In genomic region chr16:57244463-57244766, GRCh38 we compare ENCODE assay signal across 8 cellular contexts. TPM values are rescaled to one million over a fixed set of nuclear protein-coding genes. Genes with fewer than 3 reads are reported as not detected.
DNase-seq lines count a peak whose midpoint lies in the region; ATAC-seq and TF ChIP-seq lines count a peak whose summit lies in the region.

No MANE protein-coding gene starts in this region.

- H3K4me1 Mint-ChIP-seq in stimulated activated naive CD8-positive, alpha-beta T cell treated with anti-CD3 and anti-CD28 coated beads, Interleukin-15, Interleukin-2, amounts not matched to agents 100 ng/mL and 50 ng/mL, for 24 hours (ENCODE audit: low read depth): peaks cover 25% of the 10 kb centered on the region

- no peaks in the 10 kb centered on the region for H4K20me1 ChIP-seq in OCI-LY3 (ENCODE audit: insufficient read depth, low read length)

- H3K9me3 ChIP-seq in OCI-LY3 (ENCODE audit: insufficient read depth, low read length) (no peaks in the 10 kb centered on the region), esophagus squamous epithelium (no peaks in the 10 kb centered on the region)

- intact Hi-C loops in esophagus squamous epithelium (cut with DNase I): no loop called here

- 6 to 7% methylated on average over 9 of the region's 9 CpGs for WGBS in esophagus squamous epithelium, 2 donors

- no peak for TF ChIP-seq POLR2A in esophagus squamous epithelium (IDR thresholded peaks at IDR 0.05)

- peak overlapping the region; percentile 91 for H2AFZ ChIP-seq in OCI-LY3 (ENCODE audit: low read depth, low read length)

- H3K27me3 Mint-ChIP-seq in stimulated activated naive CD8-positive, alpha-beta T cell treated with anti-CD3 and anti-CD28 coated beads, Interleukin-15, Interleukin-2, amounts not matched to agents 100 ng/mL and 50 ng/mL, for 24 hours: no peaks in the 10 kb centered on the region

- H3K4me3 ChIP-seq in OCI-LY3 (ENCODE audit: low read length): peak overlapping the region; percentile 80
- peak overlapping the region; percentile 65 to 89 (median 80) for H3K4me3 ChIP-seq in esophagus squamous epithelium
- H3K4me3 ChIP-seq in rectal smooth muscle tissue (ENCODE audit: low read length): peak overlapping the region; percentile 51

- H3K27me3 ChIP-seq in OCI-LY3 (ENCODE audit: low read depth, low read length) (no peaks in the 10 kb centered on the region), esophagus squamous epithelium (no peaks in the 10 kb centered on the region), rectal smooth muscle tissue (ENCODE audit: control insufficient read depth, insufficient read depth, low read length) (no peaks in the 10 kb centered on the region)

- H3K27ac ChIP-seq in OCI-LY3 (ENCODE audit: low read length) (no peak overlapping the region), esophagus squamous epithelium (peak overlapping the region; percentile 87 to 98 (median 94)), rectal smooth muscle tissue (ENCODE audit: low read depth, low read length) (peak overlapping the region; percentile 57)

- no peaks in the 10 kb centered on the region for H3K9me3 Mint-ChIP-seq in stimulated activated naive CD8-positive, alpha-beta T cell treated with anti-CD3 and anti-CD28 coated beads, Interleukin-15, Interleukin-2, amounts not matched to agents 100 ng/mL and 50 ng/mL, for 24 hours

- TF ChIP-seq CTCF in OCI-LY3 (IDR thresholded peaks at IDR 0.05; ENCODE audit: low read depth, low read length) (no peak), esophagus squamous epithelium (IDR thresholded peaks at IDR 0.05) (no peak)

- H3K4me1 ChIP-seq in OCI-LY3 (ENCODE audit: low read length) (peaks cover 24% of the 10 kb centered on the region), esophagus squamous epithelium (peaks cover 7 to 26% (median 8%) of the 10 kb centered on the region in 3 donors), rectal smooth muscle tissue (ENCODE audit: control insufficient read depth, insufficient read depth, low read length) (peaks cover 4% of the 10 kb centered on the region)

- peak overlapping the region; percentile 94 for H3K27ac Mint-ChIP-seq in stimulated activated naive CD8-positive, alpha-beta T cell treated with anti-CD3 and anti-CD28 coated beads, Interleukin-15, Interleukin-2, amounts not matched to agents 100 ng/mL and 50 ng/mL, for 24 hours

- H3K79me2 ChIP-seq in OCI-LY3 (ENCODE audit: low read length): no peaks in the 10 kb centered on the region

- peak overlapping the region; percentile 91 for H3K4me2 ChIP-seq in OCI-LY3 (ENCODE audit: low read length)

- H3K36me3 Mint-ChIP-seq in stimulated activated naive CD8-positive, alpha-beta T cell treated with anti-CD3 and anti-CD28 coated beads, Interleukin-15, Interleukin-2, amounts not matched to agents 100 ng/mL and 50 ng/mL, for 24 hours (ENCODE audit: low read depth): peaks cover 35% of the 10 kb centered on the region

- peak overlapping the region; percentile 91 for H3K4me3 Mint-ChIP-seq in stimulated activated naive CD8-positive, alpha-beta T cell treated with anti-CD3 and anti-CD28 coated beads, Interleukin-15, Interleukin-2, amounts not matched to agents 100 ng/mL and 50 ng/mL, for 24 hours

- no peak for DNase-seq in stimulated activated naive CD8-positive, alpha-beta T cell treated with anti-CD3 and anti-CD28 coated beads, Interleukin-15, Interleukin-2, amounts not matched to agents 100 U/mL and 50 U/mL, for 24 hours
- DNase-seq in esophagus squamous epithelium (lab: John Stamatoyannopoulos, UW): no peak
- DNase-seq in DMS 273 treated with DMSO at 0.1 percent for 48 hours (lab: John Stamatoyannopoulos, UW): no peak
- DNase-seq in NCI-H1417 (lab: John Stamatoyannopoulos, UW): no peak
- DNase-seq in activated CD8-positive, alpha-beta memory T cell treated with anti-CD3 and anti-CD28 coated beads for 24 hours: no peak

- H3K9ac ChIP-seq in OCI-LY3 (ENCODE audit: low read length): peak overlapping the region; percentile 60
- H3K9ac ChIP-seq in rectal smooth muscle tissue (ENCODE audit: low read length): peak overlapping the region; percentile 17

- ATAC-seq in stimulated activated naive CD8-positive, alpha-beta T cell treated with anti-CD3 and anti-CD28 coated beads, Interleukin-15, Interleukin-2, amounts not matched to agents 100 U/mL and 50 U/mL, for 24 hours: no peak

- H3K36me3 ChIP-seq in OCI-LY3 (replicated peaks; ENCODE audit: low read depth, low read length): peaks cover 5% of the 10 kb centered on the region
- H3K36me3 ChIP-seq in esophagus squamous epithelium: peaks cover 4 to 48% (median 4%) of the 10 kb centered on the region in 3 donors
- H3K36me3 ChIP-seq in rectal smooth muscle tissue (ENCODE audit: control insufficient read depth, insufficient read depth, low read length): peaks cover 3% of the 10 kb centered on the region

RNA-seq across cellular contexts. Expression of gene ARL2BP, which starts 0.6 kb away (rescaled TPM):
- total RNA-seq in esophagus squamous epithelium: 10 to 100 TPM; 44.5 to 75.1 (median 54.6) TPM

RNA-seq across cellular contexts. Expression of gene PLLP, which starts 40.1 kb away (rescaled TPM):
- total RNA-seq in esophagus squamous epithelium: 10 to 100 TPM; 15.5 to 38.5 (median 31.5) TPM

RNA-seq across cellular contexts. Expression of gene RSPRY1, which starts 58.3 kb away (rescaled TPM):
- total RNA-seq in esophagus squamous epithelium: 10 to 100 TPM; 13.7 to 27.2 (median 23.1) TPM

RNA-seq across cellular contexts. Expression of gene PSME3IP1, which starts 58.6 kb away (rescaled TPM):
- 10 to 100 TPM; 40.7 to 65.6 (median 51.3) TPM for total RNA-seq in esophagus squamous epithelium
